8 cellular contexts compared by ENCODE assay signal in the genomic region with DNA sequence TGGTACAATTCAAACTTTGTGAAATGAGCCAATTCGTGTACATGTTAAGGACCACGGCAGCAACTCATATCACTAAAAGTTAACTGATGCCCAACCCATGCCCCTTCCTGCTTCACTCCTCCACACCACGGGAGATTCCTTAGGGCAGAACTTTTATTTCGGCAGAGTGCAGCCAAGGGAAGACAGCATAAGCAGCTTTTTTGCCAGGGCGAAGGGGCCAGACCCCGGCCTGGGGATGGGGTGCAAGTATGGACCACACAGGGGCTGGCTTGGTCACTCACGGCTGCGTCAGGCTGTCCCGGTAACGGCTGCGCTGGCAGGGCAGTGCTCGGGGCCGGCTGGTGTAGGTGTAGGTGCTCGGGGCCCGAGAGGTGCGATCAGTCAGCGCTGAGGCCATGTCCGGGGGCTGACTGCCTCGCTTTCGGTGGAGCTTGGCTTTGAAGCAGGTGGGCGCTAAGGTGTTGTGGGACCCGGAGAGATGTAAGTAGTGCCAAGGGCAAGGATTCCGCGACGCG. TPM values are rescaled to one million over a fixed set of nuclear protein-coding genes. Genes with fewer than 3 reads are reported as not detected.
A peak's percentile ranks its signal among the peaks of the same experiment; 100 is the strongest.
DNase-seq lines count a peak whose midpoint lies in the region; ATAC-seq and TF ChIP-seq lines count a peak whose summit lies in the region.

No MANE protein-coding gene starts in this region.

- peaks cover 23% of the 10 kb centered on the region for H3K4me1 Mint-ChIP-seq in MCF 10A (ENCODE audit: insufficient read depth, unreplicated experiment)

- H3K9me3 ChIP-seq in lower lobe of right lung (no peaks in the 10 kb centered on the region), transverse colon (no peaks in the 10 kb centered on the region)

- H3K4me1 ChIP-seq in lower lobe of right lung (peaks cover 18% of the 10 kb centered on the region), transverse colon (peaks cover 0 to 25% (median 10%) of the 10 kb centered on the region in 4 donors)

- CTCF ChIA-PET in MCF 10A (lab: Yijun Ruan, JAX) = interaction anchor here (0.7 to 1.9 kb wide), 4 partner anchors 23 to 295 kb away, joined by 3 to 7 read pairs (median 4); no protein-coding TSS in a partner anchor

- no peaks in the 10 kb centered on the region for H3K27me3 Mint-ChIP-seq in MCF 10A (ENCODE audit: insufficient read depth, unreplicated experiment)

- POLR2A ChIA-PET in MCF 10A (lab: Yijun Ruan, JAX) = interaction anchor here (0.7 to 2.8 kb wide), 14 partner anchors 10 to 695 kb away, joined by 3 to 16 read pairs (median 6); a partner anchor contains a TSS

- H3K4me3 Mint-ChIP-seq in MCF 10A (ENCODE audit: unreplicated experiment) = peak overlapping the region; percentile 100

- no peak for TF ChIP-seq POLR2A in transverse colon (IDR thresholded peaks at IDR 0.05)

- in situ Hi-C loops in transverse colon (cut with MboI; ENCODE audit: low pct_ligation_motif_present in 1 of 4, low pct_unique_long_range_greater_than_20kb in 1 of 4, low sequenced_read_pairs in 3 of 4) = loop anchor here in 1 of 4 donors (25.0 kb wide), 1 partner anchor 787 kb away; no protein-coding TSS in a partner anchor

- no peak for TF ChIP-seq CTCF in LNCaP clone FGC (IDR thresholded peaks at IDR 0.05; ENCODE audit: control insufficient read depth, extremely low read depth, insufficient read depth)
- TF ChIP-seq CTCF in MCF 10A (IDR thresholded peaks at IDR 0.05; ENCODE audit: unreplicated experiment) = no peak
- no peak for TF ChIP-seq CTCF in lower lobe of right lung (IDR thresholded peaks at IDR 0.05)
- no peak for TF ChIP-seq CTCF in transverse colon (IDR thresholded peaks at IDR 0.05)

- H3K27ac Mint-ChIP-seq in MCF 10A (ENCODE audit: low read depth, unreplicated experiment) = peak overlapping the region; percentile 84

- peak overlapping the region; percentile 66 for H3K4me3 ChIP-seq in LNCaP clone FGC (ENCODE audit: low read depth, low read length)
- peak overlapping the region; percentile 83 for H3K4me3 ChIP-seq in lower lobe of right lung
- H3K4me3 ChIP-seq in transverse colon = peak overlapping the region; percentile 58 to 98 (median 85)

- ATAC-seq in GM21717 (IDR thresholded peaks at IDR 0.05; ENCODE audit: unreplicated experiment) (peak; percentile 31), lower lobe of right lung (peak; percentile 49 to 59)

- no peak for TF ChIP-seq EP300 in transverse colon (IDR thresholded peaks at IDR 0.05; ENCODE audit: low read depth)

- H3K27me3 ChIP-seq in lower lobe of right lung (ENCODE audit: low read depth) (no peaks in the 10 kb centered on the region), transverse colon (no peaks in the 10 kb centered on the region)

- 0 to 1% methylated on average over 1 to 26 of the region's 26 CpGs for WGBS in transverse colon (ENCODE audit: low coverage in 1 of 2), 2 donors

- DNase-seq in GM03348 (ENCODE audit: low spot score) = peak; percentile 36
- DNase-seq in LNCaP clone FGC (ENCODE audit: low read depth) = no peak
- no peak for DNase-seq in MCF 10A (ENCODE audit: unreplicated experiment)
- DNase-seq in lower lobe of right lung = no peak
- DNase-seq in transverse colon = no peak
- DNase-seq in stimulated activated CD8-positive, alpha-beta memory T cell treated with anti-CD3 and anti-CD28 coated beads, Interleukin-4, amount 100 ng/mL, for 48 hours = no peak
- no peak for DNase-seq in DMS114 treated with DMSO at 0.1 percent for 48 hours (lab: John Stamatoyannopoulos, UW; ENCODE audit: unreplicated experiment)

- H3K27ac ChIP-seq in lower lobe of right lung (peak overlapping the region; percentile 91), transverse colon (peak overlapping the region; percentile 90 to 95 (median 92))

- H3K36me3 ChIP-seq in lower lobe of right lung (no peaks in the 10 kb centered on the region), transverse colon (no peaks in the 10 kb centered on the region)

- intact Hi-C loops in MCF 10A (cut with micrococcal nuclease) = no loop called here
- intact Hi-C loops in lower lobe of right lung (cut with DNase I) = no loop called here
- intact Hi-C loops in transverse colon (cut with DNase I; ENCODE audit: low total_unique reads) = no loop called here

- TSS peak; percentile 40 for BruUV-seq in MCF 10A (replicated peaks; lab: Mats Ljungman, UMichigan)

- H3K9me3 Mint-ChIP-seq in MCF 10A (ENCODE audit: unreplicated experiment) = no peaks in the 10 kb centered on the region

- H3K36me3 Mint-ChIP-seq in MCF 10A (ENCODE audit: insufficient read depth, unreplicated experiment) = peaks cover 5% of the 10 kb centered on the region

RNA-seq across cellular contexts. Expression of a gene that starts 0.8 kb away (rescaled TPM):
- total RNA-seq in MCF 10A (2022) (13.1 and 14.5 TPM in 2 replicates), lower lobe of right lung (24.2 TPM), transverse colon (10 to 100 TPM; 13.3 to 24.1 (median 23.5) TPM)

RNA-seq across cellular contexts. Expression of a gene that starts 45.6 kb away (rescaled TPM):
- total RNA-seq in MCF 10A (2022) (not detected in 2 replicates), lower lobe of right lung (17.1 TPM), transverse colon (10 to 100 TPM in 2 of 4 donors, 1 to 10 TPM in 2; 5.1 to 10.3 (median 8.9) TPM)
